Comparison of ENCODE assay signal across 13 cellular contexts in genomic region chr5:96324708-96325107, GRCh38.
DNase-seq lines count a peak whose midpoint lies in the region; ATAC-seq and TF ChIP-seq lines count a peak whose summit lies in the region.
"Had no signal": no experiment of that assay in that cellular context is flagged by ENCODE, and none has a peak within 500 bp of the region (broad histone marks: within the 10 kb centered on the region; RNA-seq: fewer than 3 reads in every experiment).

No MANE protein-coding gene starts in this region.

- ATAC-seq in naive thymus-derived CD8-positive, alpha-beta T cell, result no peak

- H3K36me3 Mint-ChIP-seq in naive thymus-derived CD8-positive, alpha-beta T cell, result no peaks in the 10 kb centered on the region

- no peak overlapping the region for H3K9ac ChIP-seq in fibroblast of lung (ENCODE audit: insufficient read depth, low read length)

- no peak overlapping the region for H3K4me3 Mint-ChIP-seq in naive thymus-derived CD8-positive, alpha-beta T cell

- H2AFZ ChIP-seq in fibroblast of lung (ENCODE audit: low read length), result no peak overlapping the region

- peak overlapping the region; percentile 28; the same call in 1 of the 2 replicates for H3K27ac ChIP-seq in RWPE1
- no peak overlapping the region for H3K27ac ChIP-seq in fibroblast of lung (ENCODE audit: insufficient read depth, low read length)

- TF ChIP-seq CTCF in RWPE1 (conservative IDR thresholded peaks at IDR 0.05; ENCODE audit: low read depth) (no peak), fibroblast of lung (conservative IDR thresholded peaks at IDR 0.05 in 1 of 2, IDR thresholded peaks at IDR 0.05 in 1 of 2; ENCODE audit: low read depth in 1 of 2, low read length in 2 of 2) (no peak)

- H3K27ac Mint-ChIP-seq in naive thymus-derived CD8-positive, alpha-beta T cell, result no peak overlapping the region

- POLR2A ChIA-PET in RWPE1 (lab: Yijun Ruan, JAX; ENCODE audit: low non-redundant PET), result no interaction called here
- POLR2A ChIA-PET in naive thymus-derived CD8-positive, alpha-beta T cell (lab: Charles Lee), result no interaction called here

- CTCF ChIA-PET in RWPE1 (lab: Yijun Ruan, JAX), result interaction anchor here (0.5 to 1.5 kb wide), 5 partner anchors 11 to 666 kb away, joined by 3 to 11 read pairs (median 3); no protein-coding TSS in a partner anchor

- DNase-seq in NCI-H2107 treated with DMSO at 0.1 percent for 48 hours (lab: John Stamatoyannopoulos, UW; ENCODE audit: unreplicated experiment), result peak; percentile 1
- no peak for DNase-seq in NCI-H2107 (lab: John Stamatoyannopoulos, UW)
- peak; percentile 58 for DNase-seq in RWPE1 (ENCODE audit: low spot score)
- DNase-seq in fibroblast of lung (ENCODE audit: low read depth in 2 of 2), result peak; percentile 84 to 91
- DNase-seq in naive thymus-derived CD8-positive, alpha-beta T cell, result no peak
- DNase-seq in activated T-cell treated with anti-CD3 and anti-CD28 coated beads, Interleukin-2, amount 50 U/mL, for 1 hour, result no peak
- no peak for DNase-seq in activated CD4-positive, alpha-beta T cell treated with anti-CD3 and anti-CD28 coated beads for 4 hours
- no peak for DNase-seq in posterior vena cava (ENCODE audit: low spot score)
- DNase-seq: effector memory CD4-positive, alpha-beta T cell; mesendoderm; NCI-H146; substantia nigra; T1000 had no signal

- H3K27me3 ChIP-seq in fibroblast of lung (ENCODE audit: control insufficient read depth, insufficient read depth, low read length), result no peaks in the 10 kb centered on the region

- H3K4me2 ChIP-seq in fibroblast of lung (ENCODE audit: extremely low read depth, insufficient read depth, low read length), result no peak overlapping the region

- H3K9me3 ChIP-seq in fibroblast of lung (ENCODE audit: control insufficient read depth, insufficient read depth, low read depth, low read length), result no peaks in the 10 kb centered on the region

- H3K36me3 ChIP-seq in fibroblast of lung (ENCODE audit: control insufficient read depth, insufficient read depth, low read length), result no peaks in the 10 kb centered on the region

- no peaks in the 10 kb centered on the region for H3K9me3 Mint-ChIP-seq in naive thymus-derived CD8-positive, alpha-beta T cell

- H3K4me1 ChIP-seq in fibroblast of lung (ENCODE audit: control insufficient read depth, extremely low read depth, insufficient read depth, low read length), result peaks cover 8% of the 10 kb centered on the region

- H4K20me1 ChIP-seq in fibroblast of lung (ENCODE audit: control insufficient read depth, extremely low read depth, insufficient read depth, low read length), result no peaks in the 10 kb centered on the region

- intact Hi-C loops in posterior vena cava (cut with DNase I), result no loop called here

- H3K79me2 ChIP-seq in fibroblast of lung (ENCODE audit: control insufficient read depth, insufficient read depth, low read length), result no peaks in the 10 kb centered on the region

- H3K27me3 Mint-ChIP-seq in naive thymus-derived CD8-positive, alpha-beta T cell, result peaks cover 8 to 25% (median 11%) of the 10 kb centered on the region in 5 donors

- no peaks in the 10 kb centered on the region for H3K4me1 Mint-ChIP-seq in naive thymus-derived CD8-positive, alpha-beta T cell

- no peak overlapping the region for H3K4me3 ChIP-seq in fibroblast of lung (replicated peaks in 1 of 4; ENCODE audit: control extremely low read depth in 1 of 4, insufficient read depth in 1 of 4, low read depth in 3 of 4, low read length in 4 of 4)

Comparison
In these comparisons a context has a peak if more than half of its experiments do, and no peak if none do; other contexts are left out.
1. DNase-seq: peak in NCI-H2107 treated with DMSO at 0.1 percent for 48 hours (single experiment), RWPE1 (single experiment) and fibroblast of lung (2 of 2); none in NCI-H2107 (single experiment), naive thymus-derived CD8-positive, alpha-beta T cell (0 of 10), activated T-cell treated with anti-CD3 and anti-CD28 coated beads, Interleukin-2, amount 50 U/mL, for 1 hour (single experiment), activated CD4-positive, alpha-beta T cell treated with anti-CD3 and anti-CD28 coated beads for 4 hours (0 of 2) and posterior vena cava (single experiment).